20 cellular contexts compared by ENCODE assay signal in the genomic region with DNA sequence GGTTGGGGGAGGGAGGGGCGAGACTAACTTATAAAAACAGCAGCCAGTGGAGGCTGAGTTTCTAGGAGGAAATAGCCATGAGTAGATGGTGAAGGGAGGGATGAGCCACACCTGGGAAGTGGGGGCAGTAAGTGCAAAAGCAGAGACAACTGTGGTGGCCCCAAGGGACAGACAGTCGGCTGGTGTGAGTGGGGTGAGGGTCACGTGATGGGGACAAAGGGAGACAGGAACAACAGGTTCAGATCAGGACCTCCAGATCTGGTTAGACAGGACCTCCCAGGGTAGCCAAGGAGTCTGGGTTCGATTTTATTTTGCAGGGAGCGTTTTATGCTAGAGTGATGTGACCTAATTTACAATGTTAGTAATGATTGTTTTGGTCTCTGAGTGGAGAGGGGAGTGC. TPM values are rescaled to one million over a fixed set of nuclear protein-coding genes. Genes with fewer than 3 reads are reported as not detected.
DNase-seq lines count a peak whose midpoint lies in the region; ATAC-seq, FAIRE-seq and TF ChIP-seq lines count a peak whose summit lies in the region.
"Had no signal": no experiment of that assay in that cellular context is flagged by ENCODE, and none has a peak within 500 bp of the region (broad histone marks: within the 10 kb centered on the region; RNA-seq: fewer than 3 reads in every experiment).

No MANE protein-coding gene starts in this region.

- no peak for FAIRE-seq in K562 (lab: Jason Lieb, UNC)
- FAIRE-seq: HTR-8/SVneo had no signal

- no peaks in the 10 kb centered on the region for H3K9me3 Mint-ChIP-seq in glutamatergic neuron (ENCODE audit: unreplicated experiment)
- H3K9me3 Mint-ChIP-seq in stimulated activated memory B cell treated with anti-CD40 and anti-IgM and Interleukin-4, amounts not matched to agents 10 μg/mL and 1 μg/mL and 100 μg/mL, for 72 hours, result no peaks in the 10 kb centered on the region
- H3K9me3 Mint-ChIP-seq: CD8-positive, alpha-beta T cell had no signal

- peaks cover 12% of the 10 kb centered on the region for H3K4me1 Mint-ChIP-seq in glutamatergic neuron (ENCODE audit: low read depth, unreplicated experiment)
- peaks cover 9% of the 10 kb centered on the region for H3K4me1 Mint-ChIP-seq in stimulated activated memory B cell treated with anti-CD40 and anti-IgM and Interleukin-4, amounts not matched to agents 10 μg/mL and 1 μg/mL and 100 μg/mL, for 72 hours

- peak overlapping the region in 8 of 11 experiments; percentile 71 to 87 (median 82); a peak in 16 of 22 replicates for H3K4me2 ChIP-seq in BLaER1 treated with 17β-estradiol and CSF1 and Interleukin-3, amounts not matched to agents 10 nM and 100 nM
- H3K4me2 ChIP-seq in K562 (ENCODE audit: insufficient read depth, low read length), result no peak overlapping the region
- H3K4me2 ChIP-seq: KMS-11 had no signal

- H3K36me3 ChIP-seq in A673 (ENCODE audit: insufficient read depth, low read length, poor library complexity, severe bottlenecking), result no peaks in the 10 kb centered on the region
- no peaks in the 10 kb centered on the region for H3K36me3 ChIP-seq in BLaER1 treated with 17β-estradiol and CSF1 and Interleukin-3, amounts not matched to agents 10 nM and 100 nM
- H3K36me3 ChIP-seq in K562 (ENCODE audit: control insufficient read depth, insufficient read depth, low read length), result no peaks in the 10 kb centered on the region

- WGBS in K562 (ENCODE audit: insufficient coverage, low coverage, missing lambda C conversion rate), result 0% methylated on average over 4 of the region's 5 CpGs

- no peak overlapping the region for H2AFZ ChIP-seq in K562 (ENCODE audit: low read depth, low read length)
- H2AFZ ChIP-seq: GM23248 had no signal

- no peaks in the 10 kb centered on the region for H3K27me3 Mint-ChIP-seq in glutamatergic neuron (ENCODE audit: unreplicated experiment)
- peaks cover 37% of the 10 kb centered on the region for H3K27me3 Mint-ChIP-seq in stimulated activated memory B cell treated with anti-CD40 and anti-IgM and Interleukin-4, amounts not matched to agents 10 μg/mL and 1 μg/mL and 100 μg/mL, for 72 hours

- H3K27ac ChIP-seq in A673 (ENCODE audit: low read depth, low read length, poor library complexity, severe bottlenecking) (peak overlapping the region; percentile 99), K562 (ENCODE audit: extremely low read depth, low read depth, low read length) (no peak overlapping the region)
- H3K27ac ChIP-seq in BLaER1 treated with 17β-estradiol and CSF1 and Interleukin-3, amounts not matched to agents 10 nM and 100 nM, result no peak overlapping the region
- H3K27ac ChIP-seq: GM23248, KMS-11 had no signal

- H3K4me3 ChIP-seq in A673 (ENCODE audit: low read depth, low read length, poor library complexity, severe bottlenecking), result no peak overlapping the region
- H3K4me3 ChIP-seq in BLaER1 treated with 17β-estradiol and CSF1 and Interleukin-3, amounts not matched to agents 10 nM and 100 nM, result no peak overlapping the region
- no peak overlapping the region for H3K4me3 ChIP-seq in K562
- H3K4me3 ChIP-seq: GM23248 had no signal

- ATAC-seq in K562, result no peak
- no peak for ATAC-seq in stimulated activated memory B cell treated with anti-CD40 and anti-IgM and Interleukin-4, amounts not matched to agents 10 μg/mL and 1 μg/mL and 100 μg/mL, for 72 hours
- ATAC-seq in GM18505 (IDR thresholded peaks at IDR 0.05; ENCODE audit: unreplicated experiment), result no peak
- ATAC-seq: CD8-positive, alpha-beta T cell; HCT116 had no signal

- intact Hi-C loops in A673 (cut with micrococcal nuclease; ENCODE audit: unreplicated experiment) (no loop called here), K562 (cut with micrococcal nuclease) (no loop called here)

- CTCF ChIA-PET in A673 (lab: Charles Lee) (no interaction called here), K562 (lab: Yijun Ruan, JAX; ENCODE audit: low intra/inter-chr PET ratio) (no interaction called here)

- no peak for TF ChIP-seq RAD21 in K562 (CRISPR knock-in tag; conservative IDR thresholded peaks at IDR 0.05 in 1 of 2, IDR thresholded peaks at IDR 0.05 in 1 of 2)

- no peaks in the 10 kb centered on the region for H3K27me3 ChIP-seq in A673 (replicated peaks; ENCODE audit: insufficient read depth, low read depth, low read length, poor library complexity)
- 0 out of 22 replicates have a peak, but pooled peaks cover 0 to 6% (median 0%) of the 10 kb centered on the region in 11 experiments for H3K27me3 ChIP-seq in BLaER1 treated with 17β-estradiol and CSF1 and Interleukin-3, amounts not matched to agents 10 nM and 100 nM
- peaks cover 0 to 27% of the 10 kb centered on the region in 2 experiments; a peak in 2 of 5 replicates for H3K27me3 ChIP-seq in K562 (ENCODE audit: control insufficient read depth in 2 of 2, insufficient read depth in 2 of 2, low read length in 2 of 2)

- no peaks in the 10 kb centered on the region for H3K9me1 ChIP-seq in K562 (ENCODE audit: control insufficient read depth, insufficient read depth, low read length)

- TF ChIP-seq POLR2A in K562 (conservative IDR thresholded peaks at IDR 0.05), result no peak
- TF ChIP-seq POLR2A in GM18505 (IDR thresholded peaks at IDR 0.05; ENCODE audit: borderline replicate concordance, extremely low read depth, insufficient read depth, insufficient read length), result no peak

- in situ Hi-C loops in K562 (cut with MboI), result no loop called here

- H3K79me2 ChIP-seq in K562 (ENCODE audit: control insufficient read depth, insufficient read depth, low read length), result no peaks in the 10 kb centered on the region

- TF ChIP-seq CTCF in A673 (conservative IDR thresholded peaks at IDR 0.05; ENCODE audit: low read depth, low read length), result no peak
- no peak for TF ChIP-seq CTCF in K562 (IDR thresholded peaks at IDR 0.05 in 2 of 3, conservative IDR thresholded peaks at IDR 0.05 in 1 of 3; ENCODE audit: insufficient read depth in 2 of 3, low read depth in 1 of 3, low read length in 3 of 3)
- TF ChIP-seq CTCF in glutamatergic neuron (IDR thresholded peaks at IDR 0.05; ENCODE audit: partially characterized antibody, unreplicated experiment), result no peak

- H3K9ac ChIP-seq in BLaER1 treated with 17β-estradiol and CSF1 and Interleukin-3, amounts not matched to agents 10 nM and 100 nM, result no peak overlapping the region
- H3K9ac ChIP-seq in K562 (ENCODE audit: insufficient read depth in 1 of 2, low read depth in 2 of 2, low read length in 2 of 2), result no peak overlapping the region
- H3K9ac ChIP-seq: GM23248, KMS-11 had no signal

- BruUV-seq in A673 (replicated peaks; lab: Mats Ljungman, UMichigan) (no TSS peak), K562 (replicated peaks; lab: Mats Ljungman, UMichigan) (no TSS peak)

- H3K4me3 Mint-ChIP-seq in glutamatergic neuron (ENCODE audit: unreplicated experiment), result no peak overlapping the region
- no peak overlapping the region for H3K4me3 Mint-ChIP-seq in stimulated activated memory B cell treated with anti-CD40 and anti-IgM and Interleukin-4, amounts not matched to agents 10 μg/mL and 1 μg/mL and 100 μg/mL, for 72 hours
- H3K4me3 Mint-ChIP-seq: CD8-positive, alpha-beta T cell; HFFc6 had no signal

- H4K20me1 ChIP-seq in BLaER1 treated with 17β-estradiol and CSF1 and Interleukin-3, amounts not matched to agents 10 nM and 100 nM, result peaks cover 0 to 10% (median 0%) of the 10 kb centered on the region in 11 experiments; a peak in 2 of 22 replicates
- 0 out of 2 replicates have a peak, but pooled peaks cover 6% of the 10 kb centered on the region for H4K20me1 ChIP-seq in K562 (replicated peaks; ENCODE audit: control insufficient read depth, insufficient read depth, low read length)

- no peaks in the 10 kb centered on the region for H3K36me3 Mint-ChIP-seq in glutamatergic neuron (ENCODE audit: unreplicated experiment)
- no peaks in the 10 kb centered on the region for H3K36me3 Mint-ChIP-seq in stimulated activated memory B cell treated with anti-CD40 and anti-IgM and Interleukin-4, amounts not matched to agents 10 μg/mL and 1 μg/mL and 100 μg/mL, for 72 hours
- H3K36me3 Mint-ChIP-seq: CD8-positive, alpha-beta T cell had no signal

- H3K27ac Mint-ChIP-seq in glutamatergic neuron (ENCODE audit: unreplicated experiment), result peak overlapping the region; percentile 31
- no peak overlapping the region for H3K27ac Mint-ChIP-seq in stimulated activated memory B cell treated with anti-CD40 and anti-IgM and Interleukin-4, amounts not matched to agents 10 μg/mL and 1 μg/mL and 100 μg/mL, for 72 hours
- H3K27ac Mint-ChIP-seq: CD8-positive, alpha-beta T cell; HFFc6 had no signal

- DNase-seq in A673 (ENCODE audit: low spot score), result no peak
- no peak for DNase-seq in K562 (ENCODE audit: extremely low read depth in 1 of 4, low spot score in 3 of 4)
- DNase-seq in glutamatergic neuron, result no peak
- DNase-seq in HUDEP-2 (lab: John Stamatoyannopoulos, UW; ENCODE audit: unreplicated experiment in 76 of 76), result no peak
- DNase-seq: ACHN; Calu3; CD8-positive, alpha-beta T cell; DMS79 treated with DMSO at 0.1 percent for 48 hours; GF-D8; GM23248; H7; HFFc6 had no signal

- no peaks in the 10 kb centered on the region for H3K9me3 ChIP-seq in A673 (ENCODE audit: low read depth, low read length, poor library complexity, severe bottlenecking)
- no peaks in the 10 kb centered on the region for H3K9me3 ChIP-seq in BLaER1 treated with 17β-estradiol and CSF1 and Interleukin-3, amounts not matched to agents 10 nM and 100 nM (replicated peaks in 1 of 11)
- H3K9me3 ChIP-seq in K562 (replicated peaks; ENCODE audit: control insufficient read depth, insufficient read depth, low read depth, low read length), result no peaks in the 10 kb centered on the region

- no peak for TF ChIP-seq EP300 in K562 (IDR thresholded peaks at IDR 0.05; ENCODE audit: low read length)

- POLR2A ChIA-PET in A673 (lab: Charles Lee; ENCODE audit: low non-redundant PET), result no interaction called here
- POLR2A ChIA-PET in K562 (lab: Yijun Ruan, JAX), result no interaction called here

- H3K4me1 ChIP-seq in A673 (ENCODE audit: insufficient read depth, low read length, poor library complexity, severe bottlenecking) (peaks cover 70% of the 10 kb centered on the region), K562 (replicated peaks in 1 of 2; ENCODE audit: control insufficient read depth in 2 of 2, insufficient read depth in 2 of 2, low read length in 2 of 2) (no peaks in the 10 kb centered on the region)
- H3K4me1 ChIP-seq in BLaER1 treated with 17β-estradiol and CSF1 and Interleukin-3, amounts not matched to agents 10 nM and 100 nM, result peaks cover 13 to 42% (median 34%) of the 10 kb centered on the region in 10 experiments; a peak in 19 of 20 replicates

RNA-seq across cellular contexts. Expression of a gene that starts 8.6 kb away (rescaled TPM):
- total RNA-seq in A673 (2021) (0.90 and 1.3 TPM in 2 replicates), K562 (2014; rRNA removed) (not detected in 2 replicates), K562 (2014; rRNA removed; fragmentation: Illumina TruSeq; extraction: Trizol) (not detected in 2 replicates), K562 (2015; rRNA removed; fragmentation: Illumina TruSeq; extraction: Trizol) (not detected in 2 replicates), K562 (2021) (not detected in 2 replicates), glutamatergic neuron (ENCODE audit: unreplicated experiment) (not detected)
- not detected in 2 replicates for total RNA-seq in K562 (2011; cell fraction: chromatin; rRNA removed; ENCODE audit: low replicate concordance)
- not detected in 2 replicates for total RNA-seq in K562 (2011; cell fraction: nucleolus; rRNA removed)
- total RNA-seq in K562 (2011; cell fraction: nucleoplasm; rRNA removed), result not detected in 2 replicates
- polyA plus RNA-seq in K562 (2011; rRNA removed) (not detected in 2 replicates), K562 (2014; fragmentation: Illumina TruSeq; extraction: Trizol) (0.04 TPM in 1 of 2 replicates, not detected in the other), K562 (2014; fragmentation: Nextera tagmentation; extraction: Ambion mirVana) (under 1 TPM in 1 of 2 experiments, not detected in 1; 0.07 TPM), K562 (2014; rRNA removed) (not detected in 2 replicates)
- polyA plus RNA-seq in K562 (2011; cell fraction: cytosol; rRNA removed), result not detected in 2 replicates
- polyA plus RNA-seq in K562 (2011; cell fraction: nucleus; rRNA removed), result not detected in 2 replicates
- polyA plus RNA-seq in K562 (2012), result 0.18 TPM in 1 of 2 replicates, not detected in the other
- polyA minus RNA-seq in K562 (2011; rRNA and poly(A)+ RNA removed), result not detected in 2 replicates
- polyA minus RNA-seq in K562 (2011; cell fraction: cytosol; rRNA and poly(A)+ RNA removed), result not detected in 2 replicates
- not detected in 2 replicates for polyA minus RNA-seq in K562 (2011; cell fraction: nucleus; rRNA and poly(A)+ RNA removed)
- total RNA-seq: A172; Calu3; CD8-positive, alpha-beta T cell; GM23248; H7; HFFc6 had no signal
- polyA plus RNA-seq: BJ, GM23248 had no signal
